ENCODE assay signal across 1 cellular context in the genomic region with DNA sequence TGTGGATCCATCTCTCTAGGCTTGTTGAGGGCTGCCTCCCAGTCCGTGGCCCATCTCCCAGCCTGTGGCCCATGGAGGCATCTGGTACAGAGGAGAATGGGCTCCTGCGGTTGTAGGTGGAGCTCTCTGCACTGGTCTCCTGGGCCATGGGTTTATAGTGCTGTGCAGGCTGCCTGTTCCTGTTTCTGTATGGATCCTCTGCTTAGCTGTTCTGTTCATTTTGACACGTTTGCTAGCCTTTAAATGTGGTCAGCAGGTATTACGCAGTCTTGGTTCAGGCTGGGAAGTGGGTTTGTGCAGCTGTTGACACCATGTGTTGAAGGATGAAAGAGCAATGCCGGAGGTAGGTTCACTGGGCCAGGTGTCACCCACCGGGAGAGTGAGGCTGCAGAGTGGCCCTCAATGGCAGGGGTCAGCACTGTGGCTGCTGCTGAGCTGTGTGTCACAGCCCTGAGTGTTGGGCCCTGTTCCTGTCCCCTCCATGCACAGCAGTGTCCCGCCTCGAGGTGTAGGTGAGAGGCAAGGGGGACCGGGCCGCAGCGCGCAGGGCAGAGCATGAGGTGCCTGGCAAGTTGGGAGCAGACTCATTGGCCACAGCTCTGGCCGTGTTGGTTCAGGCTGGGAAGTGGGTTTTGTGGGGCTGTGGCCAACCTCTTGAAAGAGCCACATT.
TF ChIP-seq lines count a peak whose summit lies in the region.

No MANE protein-coding gene starts in this region.

TF ChIP-seq in GM23338, 12 proteins besides CTCF, POLR2A, EP300 and RAD21 (continued from another document):
- TF ChIP-seq JUNB (IDR thresholded peaks at IDR 0.05; ENCODE audit: unreplicated experiment) = no peak
- no peak for TF ChIP-seq POLR2AphosphoS5 (IDR thresholded peaks at IDR 0.05; ENCODE audit: low read depth)
- TF ChIP-seq, protein P1, sequence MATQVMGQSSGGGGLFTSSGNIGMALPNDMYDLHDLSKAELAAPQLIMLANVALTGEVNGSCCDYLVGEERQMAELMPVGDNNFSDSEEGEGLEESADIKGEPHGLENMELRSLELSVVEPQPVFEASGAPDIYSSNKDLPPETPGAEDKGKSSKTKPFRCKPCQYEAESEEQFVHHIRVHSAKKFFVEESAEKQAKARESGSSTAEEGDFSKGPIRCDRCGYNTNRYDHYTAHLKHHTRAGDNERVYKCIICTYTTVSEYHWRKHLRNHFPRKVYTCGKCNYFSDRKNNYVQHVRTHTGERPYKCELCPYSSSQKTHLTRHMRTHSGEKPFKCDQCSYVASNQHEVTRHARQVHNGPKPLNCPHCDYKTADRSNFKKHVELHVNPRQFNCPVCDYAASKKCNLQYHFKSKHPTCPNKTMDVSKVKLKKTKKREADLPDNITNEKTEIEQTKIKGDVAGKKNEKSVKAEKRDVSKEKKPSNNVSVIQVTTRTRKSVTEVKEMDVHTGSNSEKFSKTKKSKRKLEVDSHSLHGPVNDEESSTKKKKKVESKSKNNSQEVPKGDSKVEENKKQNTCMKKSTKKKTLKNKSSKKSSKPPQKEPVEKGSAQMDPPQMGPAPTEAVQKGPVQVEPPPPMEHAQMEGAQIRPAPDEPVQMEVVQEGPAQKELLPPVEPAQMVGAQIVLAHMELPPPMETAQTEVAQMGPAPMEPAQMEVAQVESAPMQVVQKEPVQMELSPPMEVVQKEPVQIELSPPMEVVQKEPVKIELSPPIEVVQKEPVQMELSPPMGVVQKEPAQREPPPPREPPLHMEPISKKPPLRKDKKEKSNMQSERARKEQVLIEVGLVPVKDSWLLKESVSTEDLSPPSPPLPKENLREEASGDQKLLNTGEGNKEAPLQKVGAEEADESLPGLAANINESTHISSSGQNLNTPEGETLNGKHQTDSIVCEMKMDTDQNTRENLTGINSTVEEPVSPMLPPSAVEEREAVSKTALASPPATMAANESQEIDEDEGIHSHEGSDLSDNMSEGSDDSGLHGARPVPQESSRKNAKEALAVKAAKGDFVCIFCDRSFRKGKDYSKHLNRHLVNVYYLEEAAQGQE (IDR thresholded peaks at IDR 0.05; ENCODE audit: unreplicated experiment) = no peak
- no peak for TF ChIP-seq CREB1 (CRISPR knock-in tag; IDR thresholded peaks at IDR 0.05; ENCODE audit: low read depth)
- no peak for TF ChIP-seq NANOG (IDR thresholded peaks at IDR 0.05; ENCODE audit: borderline replicate concordance)
- TF ChIP-seq, protein P2, sequence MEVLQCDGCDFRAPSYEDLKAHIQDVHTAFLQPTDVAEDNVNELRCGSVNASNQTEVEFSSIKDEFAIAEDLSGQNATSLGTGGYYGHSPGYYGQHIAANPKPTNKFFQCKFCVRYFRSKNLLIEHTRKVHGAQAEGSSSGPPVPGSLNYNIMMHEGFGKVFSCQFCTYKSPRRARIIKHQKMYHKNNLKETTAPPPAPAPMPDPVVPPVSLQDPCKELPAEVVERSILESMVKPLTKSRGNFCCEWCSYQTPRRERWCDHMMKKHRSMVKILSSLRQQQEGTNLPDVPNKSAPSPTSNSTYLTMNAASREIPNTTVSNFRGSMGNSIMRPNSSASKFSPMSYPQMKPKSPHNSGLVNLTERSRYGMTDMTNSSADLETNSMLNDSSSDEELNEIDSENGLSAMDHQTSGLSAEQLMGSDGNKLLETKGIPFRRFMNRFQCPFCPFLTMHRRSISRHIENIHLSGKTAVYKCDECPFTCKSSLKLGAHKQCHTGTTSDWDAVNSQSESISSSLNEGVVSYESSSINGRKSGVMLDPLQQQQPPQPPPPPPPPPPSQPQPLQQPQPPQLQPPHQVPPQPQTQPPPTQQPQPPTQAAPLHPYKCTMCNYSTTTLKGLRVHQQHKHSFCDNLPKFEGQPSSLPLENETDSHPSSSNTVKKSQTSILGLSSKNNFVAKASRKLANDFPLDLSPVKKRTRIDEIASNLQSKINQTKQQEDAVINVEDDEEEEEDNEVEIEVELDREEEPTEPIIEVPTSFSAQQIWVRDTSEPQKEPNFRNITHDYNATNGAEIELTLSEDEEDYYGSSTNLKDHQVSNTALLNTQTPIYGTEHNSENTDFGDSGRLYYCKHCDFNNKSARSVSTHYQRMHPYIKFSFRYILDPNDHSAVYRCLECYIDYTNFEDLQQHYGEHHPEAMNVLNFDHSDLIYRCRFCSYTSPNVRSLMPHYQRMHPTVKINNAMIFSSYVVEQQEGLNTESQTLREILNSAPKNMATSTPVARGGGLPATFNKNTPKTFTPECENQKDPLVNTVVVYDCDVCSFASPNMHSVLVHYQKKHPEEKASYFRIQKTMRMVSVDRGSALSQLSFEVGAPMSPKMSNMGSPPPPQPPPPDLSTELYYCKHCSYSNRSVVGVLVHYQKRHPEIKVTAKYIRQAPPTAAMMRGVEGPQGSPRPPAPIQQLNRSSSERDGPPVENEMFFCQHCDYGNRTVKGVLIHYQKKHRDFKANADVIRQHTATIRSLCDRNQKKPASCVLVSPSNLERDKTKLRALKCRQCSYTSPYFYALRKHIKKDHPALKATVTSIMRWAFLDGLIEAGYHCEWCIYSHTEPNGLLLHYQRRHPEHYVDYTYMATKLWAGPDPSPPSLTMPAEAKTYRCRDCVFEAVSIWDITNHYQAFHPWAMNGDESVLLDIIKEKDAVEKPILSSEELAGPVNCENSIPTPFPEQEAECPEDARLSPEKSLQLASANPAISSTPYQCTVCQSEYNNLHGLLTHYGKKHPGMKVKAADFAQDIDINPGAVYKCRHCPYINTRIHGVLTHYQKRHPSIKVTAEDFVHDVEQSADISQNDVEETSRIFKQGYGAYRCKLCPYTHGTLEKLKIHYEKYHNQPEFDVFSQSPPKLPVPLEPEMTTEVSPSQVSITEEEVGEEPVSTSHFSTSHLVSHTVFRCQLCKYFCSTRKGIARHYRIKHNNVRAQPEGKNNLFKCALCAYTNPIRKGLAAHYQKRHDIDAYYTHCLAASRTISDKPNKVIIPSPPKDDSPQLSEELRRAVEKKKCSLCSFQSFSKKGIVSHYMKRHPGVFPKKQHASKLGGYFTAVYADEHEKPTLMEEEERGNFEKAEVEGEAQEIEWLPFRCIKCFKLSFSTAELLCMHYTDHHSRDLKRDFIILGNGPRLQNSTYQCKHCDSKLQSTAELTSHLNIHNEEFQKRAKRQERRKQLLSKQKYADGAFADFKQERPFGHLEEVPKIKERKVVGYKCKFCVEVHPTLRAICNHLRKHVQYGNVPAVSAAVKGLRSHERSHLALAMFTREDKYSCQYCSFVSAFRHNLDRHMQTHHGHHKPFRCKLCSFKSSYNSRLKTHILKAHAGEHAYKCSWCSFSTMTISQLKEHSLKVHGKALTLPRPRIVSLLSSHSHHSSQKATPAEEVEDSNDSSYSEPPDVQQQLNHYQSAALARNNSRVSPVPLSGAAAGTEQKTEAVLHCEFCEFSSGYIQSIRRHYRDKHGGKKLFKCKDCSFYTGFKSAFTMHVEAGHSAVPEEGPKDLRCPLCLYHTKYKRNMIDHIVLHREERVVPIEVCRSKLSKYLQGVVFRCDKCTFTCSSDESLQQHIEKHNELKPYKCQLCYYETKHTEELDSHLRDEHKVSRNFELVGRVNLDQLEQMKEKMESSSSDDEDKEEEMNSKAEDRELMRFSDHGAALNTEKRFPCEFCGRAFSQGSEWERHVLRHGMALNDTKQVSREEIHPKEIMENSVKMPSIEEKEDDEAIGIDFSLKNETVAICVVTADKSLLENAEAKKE (CRISPR knock-in tag; IDR thresholded peaks at IDR 0.05) = no peak
- no peak for TF ChIP-seq EZH2 (IDR thresholded peaks at IDR 0.05; ENCODE audit: low read depth, unreplicated experiment)
- TF ChIP-seq STAT1 (IDR thresholded peaks at IDR 0.05; ENCODE audit: unreplicated experiment) = no peak
- TF ChIP-seq ZNF114 (CRISPR knock-in tag; IDR thresholded peaks at IDR 0.05) = no peak
- no peak for TF ChIP-seq EZH2phosphoT487 (IDR thresholded peaks at IDR 0.05; ENCODE audit: unreplicated experiment)
TF ChIP-seq in GM23338: peak in this region for 0.
